ENCODE assay signal across 1 cellular context in the genomic region with DNA sequence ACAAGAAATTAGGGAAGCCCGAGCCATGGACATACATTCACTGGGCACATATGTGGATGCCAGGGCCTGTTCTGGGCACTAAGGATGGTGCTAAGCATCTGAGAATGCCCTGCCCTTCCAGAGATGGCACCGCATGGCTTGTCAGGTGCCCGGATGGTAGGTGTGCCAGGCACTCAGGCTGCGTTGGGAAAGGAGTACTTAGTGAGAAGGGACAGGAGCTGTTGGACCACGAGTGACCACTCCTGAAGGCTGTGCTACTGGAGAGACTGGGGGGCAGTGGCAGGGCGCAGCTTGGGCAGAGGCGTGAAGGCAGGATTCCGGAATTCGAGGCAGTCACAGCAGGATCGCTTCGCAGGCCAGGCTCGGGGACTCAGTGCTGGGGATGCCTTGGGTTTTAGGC.
TF ChIP-seq lines count a peak whose summit lies in the region.

No MANE protein-coding gene starts in this region.

TF ChIP-seq in IMR-90, 13 proteins besides CTCF, POLR2A, EP300 and RAD21:
- TF ChIP-seq, protein P1, sequence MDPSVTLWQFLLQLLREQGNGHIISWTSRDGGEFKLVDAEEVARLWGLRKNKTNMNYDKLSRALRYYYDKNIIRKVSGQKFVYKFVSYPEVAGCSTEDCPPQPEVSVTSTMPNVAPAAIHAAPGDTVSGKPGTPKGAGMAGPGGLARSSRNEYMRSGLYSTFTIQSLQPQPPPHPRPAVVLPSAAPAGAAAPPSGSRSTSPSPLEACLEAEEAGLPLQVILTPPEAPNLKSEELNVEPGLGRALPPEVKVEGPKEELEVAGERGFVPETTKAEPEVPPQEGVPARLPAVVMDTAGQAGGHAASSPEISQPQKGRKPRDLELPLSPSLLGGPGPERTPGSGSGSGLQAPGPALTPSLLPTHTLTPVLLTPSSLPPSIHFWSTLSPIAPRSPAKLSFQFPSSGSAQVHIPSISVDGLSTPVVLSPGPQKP (IDR thresholded peaks at IDR 0.05; ENCODE audit: borderline replicate concordance, low read depth, low read length) = no peak
